ENCODE assay signal across 8 cellular contexts in genomic region chr2:64036343-64036742, GRCh38. TPM values are rescaled to one million over a fixed set of nuclear protein-coding genes. Genes with fewer than 3 reads are reported as not detected.
A peak's percentile ranks its signal among the peaks of the same experiment; 100 is the strongest.
DNase-seq lines count a peak whose midpoint lies in the region; ATAC-seq and TF ChIP-seq lines count a peak whose summit lies in the region.

No MANE protein-coding gene starts in this region.

- H3K27me3 ChIP-seq in neuronal stem cell (ENCODE audit: control insufficient read depth in 3 of 3, insufficient read depth in 3 of 3, low read depth in 1 of 3, low read length in 3 of 3), result no peaks in the 10 kb centered on the region

- intact Hi-C loops in activated B cell treated with CpG ODN at 0.5 μM for 24 hours (cut with micrococcal nuclease), result no loop called here

- no peak overlapping the region for H4K91ac ChIP-seq in neuronal stem cell (ENCODE audit: low read depth, low read length, poor library complexity)

- H3K9me3 Mint-ChIP-seq in activated B cell treated with CpG ODN at 0.5 μM for 24 hours, result peaks cover 2% of the 10 kb centered on the region
- peaks cover 0 to 2% (median 0%) of the 10 kb centered on the region in 9 donors for H3K9me3 Mint-ChIP-seq in naive thymus-derived CD8-positive, alpha-beta T cell

- ATAC-seq in GM21390 (IDR thresholded peaks at IDR 0.05; ENCODE audit: unreplicated experiment) (peak; percentile 97), HG03558 (IDR thresholded peaks at IDR 0.05; ENCODE audit: extremely low read depth, unreplicated experiment) (peak; percentile 91), activated B cell treated with CpG ODN at 0.5 μM for 24 hours (ENCODE audit: low read depth) (peak; percentile 98)
- peak; percentile 99 for ATAC-seq in naive thymus-derived CD8-positive, alpha-beta T cell

- H3K4me1 Mint-ChIP-seq in activated B cell treated with CpG ODN at 0.5 μM for 24 hours, result peaks cover 16% of the 10 kb centered on the region
- peaks cover 25 to 53% (median 50%) of the 10 kb centered on the region in 4 donors for H3K4me1 Mint-ChIP-seq in naive thymus-derived CD8-positive, alpha-beta T cell

- H3K27ac Mint-ChIP-seq in activated B cell treated with CpG ODN at 0.5 μM for 24 hours, result no peak overlapping the region
- H3K27ac Mint-ChIP-seq in naive thymus-derived CD8-positive, alpha-beta T cell, result peak overlapping the region in 9 of 10 donors; percentile 7 to 88 (median 58)

- no peak overlapping the region for H2BK120ac ChIP-seq in neuronal stem cell (ENCODE audit: low read depth, low read length)

- POLR2A ChIA-PET in activated B cell treated with CpG ODN at 0.5 μM for 24 hours (lab: Charles Lee), result interaction anchor here (0.9 kb wide), 1 partner anchor 18 kb away, joined by 4 read pairs; no protein-coding TSS in a partner anchor
- POLR2A ChIA-PET in naive thymus-derived CD8-positive, alpha-beta T cell (lab: Charles Lee), result interaction anchor here (1.0 to 1.3 kb wide), 3 partner anchors 18 to 290 kb away, joined by 3 to 6 read pairs (median 4); no protein-coding TSS in a partner anchor

- H3K14ac ChIP-seq in neuronal stem cell (ENCODE audit: low read length), result no peak overlapping the region

- no peaks in the 10 kb centered on the region for H3K9me3 ChIP-seq in neuronal stem cell (replicated peaks in 1 of 2; ENCODE audit: control insufficient read depth in 2 of 2, insufficient read depth in 1 of 2, low read depth in 1 of 2, low read length in 2 of 2)

- TF ChIP-seq CTCF in GM10266 (IDR thresholded peaks at IDR 0.05; ENCODE audit: control insufficient read depth, insufficient read depth, low read depth, missing control alignments), result no peak
- no peak for TF ChIP-seq CTCF in activated B cell treated with CpG ODN at 0.5 μM for 24 hours (IDR thresholded peaks at IDR 0.05)

- no peaks in the 10 kb centered on the region for H3K36me3 Mint-ChIP-seq in activated B cell treated with CpG ODN at 0.5 μM for 24 hours (ENCODE audit: low read depth)
- H3K36me3 Mint-ChIP-seq in naive thymus-derived CD8-positive, alpha-beta T cell, result no peaks in the 10 kb centered on the region

- no peak overlapping the region for H2AFZ ChIP-seq in neuronal stem cell (ENCODE audit: low read length)

- H3K9ac ChIP-seq in neuronal stem cell (ENCODE audit: low read depth, low read length, poor library complexity), result no peak overlapping the region

- H3K18ac ChIP-seq in neuronal stem cell (ENCODE audit: low read length), result no peak overlapping the region

- H2BK5ac ChIP-seq in neuronal stem cell (ENCODE audit: low read length), result no peak overlapping the region

- H3K4me3 Mint-ChIP-seq in activated B cell treated with CpG ODN at 0.5 μM for 24 hours, result peak overlapping the region; percentile 3
- H3K4me3 Mint-ChIP-seq in naive thymus-derived CD8-positive, alpha-beta T cell, result peak overlapping the region; percentile 7 to 65 (median 57)

- no peak overlapping the region for H3K4me2 ChIP-seq in neuronal stem cell (ENCODE audit: insufficient read depth, low read length, poor library complexity, severe bottlenecking)

- H3K27ac ChIP-seq in neuronal stem cell (replicated peaks; ENCODE audit: low read length), result no peak overlapping the region

- no peak overlapping the region for H2BK15ac ChIP-seq in neuronal stem cell (ENCODE audit: low read length)

- H3K27me3 Mint-ChIP-seq in activated B cell treated with CpG ODN at 0.5 μM for 24 hours, result no peaks in the 10 kb centered on the region
- H3K27me3 Mint-ChIP-seq in naive thymus-derived CD8-positive, alpha-beta T cell, result no peaks in the 10 kb centered on the region

- DNase-seq in GM10266 (ENCODE audit: extremely low spot score), result peak; percentile 69
- DNase-seq in activated B cell treated with CpG ODN at 0.5 μM for 24 hours, result no peak
- peak in 5 of 10 donors; percentile 7 to 76 (median 59) for DNase-seq in naive thymus-derived CD8-positive, alpha-beta T cell
- DNase-seq in COR-L47 (lab: John Stamatoyannopoulos, UW), result no peak
- DNase-seq in neuronal stem cell (ENCODE audit: low spot score), result no peak
- DNase-seq in pons (ENCODE audit: low spot score), result no peak

- H2AK5ac ChIP-seq in neuronal stem cell (ENCODE audit: low read depth, low read length), result no peak overlapping the region

- H3K4me3 ChIP-seq in neuronal stem cell (ENCODE audit: low read length in 2 of 2), result no peak overlapping the region

- H2BK12ac ChIP-seq in neuronal stem cell (ENCODE audit: low read length), result no peak overlapping the region

- H3K4me1 ChIP-seq in neuronal stem cell (ENCODE audit: control insufficient read depth in 2 of 2, insufficient read depth in 1 of 2, low read depth in 1 of 2, low read length in 2 of 2), result peaks cover 2 to 4% of the 10 kb centered on the region in 2 donors

- H3K79me1 ChIP-seq in neuronal stem cell (ENCODE audit: low read depth, low read length), result no peaks in the 10 kb centered on the region

- H3K23ac ChIP-seq in neuronal stem cell (ENCODE audit: low read depth, low read length, poor library complexity), result no peak overlapping the region

- no peak overlapping the region for H3K4ac ChIP-seq in neuronal stem cell (ENCODE audit: low read length)

- no peak overlapping the region for H4K8ac ChIP-seq in neuronal stem cell (ENCODE audit: low read depth, low read length)

- WGBS in neuronal stem cell (ENCODE audit: extremely low coverage in 2 of 2, insufficient read length in 2 of 2, insufficient replicate concordance in 1 of 2), 2 donors, result no CpG with 5 or more reads among the region's 2 CpGs

- CTCF ChIA-PET in activated B cell treated with CpG ODN at 0.5 μM for 24 hours (lab: Charles Lee), result interaction anchor here (0.7 to 1.5 kb wide), 2 partner anchors 15 to 294 kb away, joined by 3 read pairs; no protein-coding TSS in a partner anchor

- H3K36me3 ChIP-seq in neuronal stem cell (replicated peaks in 1 of 2; ENCODE audit: control insufficient read depth in 2 of 2, insufficient read depth in 2 of 2, low read length in 2 of 2), result no peaks in the 10 kb centered on the region

RNA-seq across cellular contexts. Expression of gene VPS54, which starts 17.1 kb away (rescaled TPM):
- 11.5 and 13.1 TPM in 2 replicates for total RNA-seq in activated B cell treated with CpG ODN at 0.5 μM for 24 hours
- total RNA-seq in naive thymus-derived CD8-positive, alpha-beta T cell, result 10 to 100 TPM; 12.7 to 13.5 TPM
- 1 to 10 TPM; 3.9 to 9.6 (median 4.1) TPM for polyA plus RNA-seq in naive thymus-derived CD8-positive, alpha-beta T cell
- 19.8 TPM for polyA plus RNA-seq in neuronal stem cell (2013, experiment 1 of 2)
- 20.0 TPM for polyA plus RNA-seq in neuronal stem cell (2013, experiment 2 of 2)
